21 cellular contexts compared by ENCODE assay signal in the genomic region with DNA sequence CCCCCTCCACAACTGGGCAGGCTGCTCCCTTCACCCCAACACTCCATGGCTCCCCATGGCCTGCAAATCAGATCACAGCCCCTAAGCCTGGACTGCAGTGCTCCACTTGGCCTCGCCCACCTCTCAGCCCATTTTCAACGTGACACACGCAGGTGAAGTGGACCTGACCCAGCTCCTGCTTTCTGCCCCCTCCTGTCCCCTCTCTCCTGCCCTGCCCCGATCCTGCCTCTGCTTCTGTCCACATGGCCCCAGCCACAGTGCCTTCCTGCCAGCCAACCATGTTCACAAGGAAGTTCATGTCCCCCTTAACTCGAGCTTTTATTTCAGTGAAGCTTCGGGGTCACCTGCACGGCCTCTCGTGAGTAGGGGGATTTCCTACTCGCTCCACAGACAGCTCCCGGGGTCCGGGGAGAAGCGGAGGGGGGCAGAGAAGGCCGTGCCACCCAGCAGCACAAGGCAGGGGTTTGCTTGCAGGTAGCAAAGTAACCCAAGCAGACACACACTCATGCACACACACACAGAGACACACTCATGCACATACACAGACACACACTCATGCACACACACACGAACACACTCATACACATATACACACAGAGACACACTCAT.
DNase-seq lines count a peak whose midpoint lies in the region; ATAC-seq and TF ChIP-seq lines count a peak whose summit lies in the region.
"Had no signal": no experiment of that assay in that cellular context is flagged by ENCODE, and none has a peak within 500 bp of the region (broad histone marks: within the 10 kb centered on the region; RNA-seq: fewer than 3 reads in every experiment).

No MANE protein-coding gene starts in this region.

- peaks cover 38% of the 10 kb centered on the region for H3K4me1 ChIP-seq in CD8-positive, alpha-beta T cell (ENCODE audit: insufficient read depth, low read length)
- H3K4me1 ChIP-seq: breast epithelium had no signal

- H3K36me3 Mint-ChIP-seq in activated CD4-positive, alpha-beta T cell treated with anti-CD3 and anti-CD28 coated beads for 36 hours (ENCODE audit: low read depth): no peaks in the 10 kb centered on the region
- H3K36me3 Mint-ChIP-seq in CD8-positive, alpha-beta T cell: no peaks in the 10 kb centered on the region
- no peaks in the 10 kb centered on the region for H3K36me3 Mint-ChIP-seq in activated T-helper 1 cell treated with anti-CD3 and anti-CD28 coated beads, Interleukin-12 subunit alpha, Interleukin-12 subunit beta, Interleukin-2, Interleukin-4 antibody, amounts not matched to agents 30 ng/mL and 10 ng/mL and 1 ng/mL, durations not matched to agents 14 hours and 24 hours and 36 hours (ENCODE audit: low read depth)
- H3K36me3 Mint-ChIP-seq in neural crest cell (ENCODE audit: low read depth): peaks cover 7% of the 10 kb centered on the region

- peak overlapping the region; percentile 57 for H3K4me3 Mint-ChIP-seq in activated CD4-positive, alpha-beta T cell treated with anti-CD3 and anti-CD28 coated beads for 36 hours
- H3K4me3 Mint-ChIP-seq in CD8-positive, alpha-beta T cell: peak overlapping the region; percentile 84
- peak overlapping the region; percentile 31 for H3K4me3 Mint-ChIP-seq in activated T-helper 1 cell treated with anti-CD3 and anti-CD28 coated beads, Interleukin-12 subunit alpha, Interleukin-12 subunit beta, Interleukin-2, Interleukin-4 antibody, amounts not matched to agents 30 ng/mL and 10 ng/mL and 1 ng/mL, durations not matched to agents 14 hours and 24 hours and 36 hours
- H3K4me3 Mint-ChIP-seq in neural crest cell: no peak overlapping the region

- no peak overlapping the region for H3K27ac Mint-ChIP-seq in activated CD4-positive, alpha-beta T cell treated with anti-CD3 and anti-CD28 coated beads for 36 hours
- peak overlapping the region; percentile 53 for H3K27ac Mint-ChIP-seq in CD8-positive, alpha-beta T cell
- no peak overlapping the region for H3K27ac Mint-ChIP-seq in activated T-helper 1 cell treated with anti-CD3 and anti-CD28 coated beads, Interleukin-12 subunit alpha, Interleukin-12 subunit beta, Interleukin-2, Interleukin-4 antibody, amounts not matched to agents 30 ng/mL and 10 ng/mL and 1 ng/mL, durations not matched to agents 14 hours and 24 hours and 36 hours
- H3K27ac Mint-ChIP-seq in neural crest cell (ENCODE audit: unreplicated experiment): peak overlapping the region; percentile 71

- H3K27me3 ChIP-seq in CD8-positive, alpha-beta T cell (ENCODE audit: insufficient read depth, low read length): no peaks in the 10 kb centered on the region
- H3K27me3 ChIP-seq: ovary, right atrium auricular region had no signal

- H3K27ac ChIP-seq in CD8-positive, alpha-beta T cell (ENCODE audit: low read depth, low read length): no peak overlapping the region
- H3K27ac ChIP-seq: breast epithelium, GM23248, ovary, right atrium auricular region, stomach, VCaP had no signal

- DNase-seq in activated CD4-positive, alpha-beta T cell treated with anti-CD3 and anti-CD28 coated beads for 36 hours: no peak
- no peak for DNase-seq in activated CD4-positive, alpha-beta T cell treated with anti-CD3 and anti-CD28 coated beads, Interleukin-2, amount 50 U/mL, for 48 hours
- DNase-seq in CD8-positive, alpha-beta T cell: no peak
- no peak for DNase-seq in activated T-helper 1 cell treated with anti-CD3 and anti-CD28 coated beads, Interleukin-12 subunit alpha, Interleukin-12 subunit beta, Interleukin-2, Interleukin-4 antibody, amounts not matched to agents 30 ng/mL and 10 ng/mL and 1 ng/mL, durations not matched to agents 14 hours and 24 hours and 36 hours (ENCODE audit: low spot score)
- DNase-seq in neural crest cell (ENCODE audit: low read depth, low spot score): no peak
- no peak for DNase-seq in middle frontal gyrus (ENCODE audit: extremely low spot score, low spot score)
- DNase-seq in NCI-H1436 treated with DMSO at 0.1 percent for 48 hours (lab: John Stamatoyannopoulos, UW): no peak
- DNase-seq: GM23248, mesenchymal stem cell, NCI-H1092 treated with DMSO at 0.1 percent for 48 hours, NCI-H2029, NCI-H345, ovary, SHP77 treated with DMSO at 0.1 percent for 48 hours had no signal

- intact Hi-C loops in activated CD4-positive, alpha-beta T cell treated with anti-CD3 and anti-CD28 coated beads for 36 hours (cut with DNase I, micrococcal nuclease): loop anchor here in 1 of 2 experiments (10.0 kb wide), 2 partner anchors 150 to 260 kb away; no protein-coding TSS in a partner anchor
- intact Hi-C loops in CD8-positive, alpha-beta T cell (cut with DNase I, micrococcal nuclease): loop anchor here (2.0 to 10.0 kb wide), 2 partner anchors 250 to 488 kb away; no protein-coding TSS in a partner anchor
- intact Hi-C loops in activated T-helper 1 cell treated with anti-CD3 and anti-CD28 coated beads, Interleukin-12 subunit alpha, Interleukin-12 subunit beta, Interleukin-2, Interleukin-4 antibody, amounts not matched to agents 30 ng/mL and 10 ng/mL and 1 ng/mL, durations not matched to agents 14 hours and 24 hours and 36 hours (cut with micrococcal nuclease): no loop called here

- TF ChIP-seq CTCF in CD8-positive, alpha-beta T cell (IDR thresholded peaks at IDR 0.05): no peak
- no peak for TF ChIP-seq CTCF in neural crest cell (conservative IDR thresholded peaks at IDR 0.05)

- ATAC-seq in activated CD4-positive, alpha-beta T cell treated with anti-CD3 and anti-CD28 coated beads for 36 hours: no peak
- no peak for ATAC-seq in CD8-positive, alpha-beta T cell
- no peak for ATAC-seq in GM19463 (IDR thresholded peaks at IDR 0.05; ENCODE audit: unreplicated experiment)
- ATAC-seq: HepG2, left colon had no signal

- H3K36me3 ChIP-seq in CD8-positive, alpha-beta T cell (ENCODE audit: insufficient read depth, low read length): no peaks in the 10 kb centered on the region
- H3K36me3 ChIP-seq: breast epithelium, ovary, right atrium auricular region, stomach had no signal

- peaks cover 2% of the 10 kb centered on the region for H3K27me3 Mint-ChIP-seq in activated CD4-positive, alpha-beta T cell treated with anti-CD3 and anti-CD28 coated beads for 36 hours
- H3K27me3 Mint-ChIP-seq in CD8-positive, alpha-beta T cell (ENCODE audit: low read depth): no peaks in the 10 kb centered on the region
- no peaks in the 10 kb centered on the region for H3K27me3 Mint-ChIP-seq in activated T-helper 1 cell treated with anti-CD3 and anti-CD28 coated beads, Interleukin-12 subunit alpha, Interleukin-12 subunit beta, Interleukin-2, Interleukin-4 antibody, amounts not matched to agents 30 ng/mL and 10 ng/mL and 1 ng/mL, durations not matched to agents 14 hours and 24 hours and 36 hours (ENCODE audit: insufficient read depth)
- no peaks in the 10 kb centered on the region for H3K27me3 Mint-ChIP-seq in neural crest cell (ENCODE audit: low read depth)

- POLR2A ChIA-PET in activated CD4-positive, alpha-beta T cell treated with anti-CD3 and anti-CD28 coated beads for 36 hours (lab: Charles Lee): no interaction called here
- POLR2A ChIA-PET in CD8-positive, alpha-beta T cell (lab: Charles Lee): no interaction called here

- CTCF ChIA-PET in activated CD4-positive, alpha-beta T cell treated with anti-CD3 and anti-CD28 coated beads for 36 hours (lab: Charles Lee): interaction anchor here (0.5 to 1.0 kb wide), 4 partner anchors 22 to 443 kb away, joined by 3 to 8 read pairs (median 3); no protein-coding TSS in a partner anchor
- CTCF ChIA-PET in CD8-positive, alpha-beta T cell (lab: Charles Lee): interaction anchor here (0.7 to 1.7 kb wide), 6 partner anchors 17 to 487 kb away, joined by 3 to 5 read pairs (median 4); no protein-coding TSS in a partner anchor

- H3K9me3 ChIP-seq in CD8-positive, alpha-beta T cell (ENCODE audit: low read length): no peaks in the 10 kb centered on the region
- H3K9me3 ChIP-seq: ovary, right atrium auricular region, stomach had no signal

- peak overlapping the region; percentile 16 for H3K4me3 ChIP-seq in CD8-positive, alpha-beta T cell (ENCODE audit: low read depth, low read length)
- H3K4me3 ChIP-seq: breast epithelium, GM23248, ovary, right atrium auricular region, stomach had no signal

- H3K9me3 Mint-ChIP-seq in activated CD4-positive, alpha-beta T cell treated with anti-CD3 and anti-CD28 coated beads for 36 hours (ENCODE audit: low read depth): no peaks in the 10 kb centered on the region
- no peaks in the 10 kb centered on the region for H3K9me3 Mint-ChIP-seq in CD8-positive, alpha-beta T cell
- no peaks in the 10 kb centered on the region for H3K9me3 Mint-ChIP-seq in activated T-helper 1 cell treated with anti-CD3 and anti-CD28 coated beads, Interleukin-12 subunit alpha, Interleukin-12 subunit beta, Interleukin-2, Interleukin-4 antibody, amounts not matched to agents 30 ng/mL and 10 ng/mL and 1 ng/mL, durations not matched to agents 14 hours and 24 hours and 36 hours
- peaks cover 6% of the 10 kb centered on the region for H3K9me3 Mint-ChIP-seq in neural crest cell

- H3K4me1 Mint-ChIP-seq in activated CD4-positive, alpha-beta T cell treated with anti-CD3 and anti-CD28 coated beads for 36 hours: peaks cover 31% of the 10 kb centered on the region
- peaks cover 40% of the 10 kb centered on the region for H3K4me1 Mint-ChIP-seq in CD8-positive, alpha-beta T cell (ENCODE audit: low read depth)
- peaks cover 16% of the 10 kb centered on the region for H3K4me1 Mint-ChIP-seq in activated T-helper 1 cell treated with anti-CD3 and anti-CD28 coated beads, Interleukin-12 subunit alpha, Interleukin-12 subunit beta, Interleukin-2, Interleukin-4 antibody, amounts not matched to agents 30 ng/mL and 10 ng/mL and 1 ng/mL, durations not matched to agents 14 hours and 24 hours and 36 hours (ENCODE audit: low read depth)
- H3K4me1 Mint-ChIP-seq in neural crest cell: peaks cover 18% of the 10 kb centered on the region

Comparison
In these comparisons a context has a peak if more than half of its experiments do, and no peak if none do; other contexts are left out.
1. H3K27ac Mint-ChIP-seq: peak in CD8-positive, alpha-beta T cell (single experiment) and neural crest cell (single experiment); none in activated CD4-positive, alpha-beta T cell treated with anti-CD3 and anti-CD28 coated beads for 36 hours (single experiment) and activated T-helper 1 cell treated with anti-CD3 and anti-CD28 coated beads, Interleukin-12 subunit alpha, Interleukin-12 subunit beta, Interleukin-2, Interleukin-4 antibody, amounts not matched to agents 30 ng/mL and 10 ng/mL and 1 ng/mL, durations not matched to agents 14 hours and 24 hours and 36 hours (single experiment).